24 cellular contexts compared by ENCODE assay signal in the genomic region with DNA sequence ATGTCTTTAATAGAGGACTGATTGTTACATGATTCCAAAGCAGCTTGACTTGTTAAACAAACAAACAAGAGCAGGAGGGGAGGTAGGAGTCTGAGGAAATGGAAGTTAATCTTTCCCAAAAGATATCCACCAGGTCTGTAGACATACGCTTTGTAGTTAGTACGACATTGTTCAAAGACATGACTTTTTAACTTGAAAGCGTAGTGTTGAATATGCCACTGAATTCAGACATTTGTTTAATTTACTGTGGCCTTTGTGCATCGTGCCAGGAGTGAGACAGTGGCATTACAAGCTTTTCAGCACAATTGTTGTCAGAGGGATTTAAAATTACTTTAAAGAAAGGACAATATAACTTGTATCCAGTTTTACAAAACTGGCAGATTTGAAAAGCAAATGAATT.
"Had no signal": no experiment of that assay in that cellular context is flagged by ENCODE, and none has a peak within 500 bp of the region (broad histone marks: within the 10 kb centered on the region; RNA-seq: fewer than 3 reads in every experiment).

No MANE protein-coding gene starts in this region.

- H3K36me3 ChIP-seq: neutrophil, upper lobe of right lung had no signal

- FAIRE-seq: bronchial epithelial cell, endometrium, small intestine had no signal

- H3K79me2 ChIP-seq: parathyroid adenoma had no signal

- DNase-seq: activated CD4-positive, alpha-beta T cell treated with anti-CD3 and anti-CD28 coated beads for 4 hours; activated CD4-positive, alpha-beta T cell treated with anti-CD3 and anti-CD28 coated beads, Interleukin-2, amount 50 U/mL, for 48 hours; activated CD4-positive, CD25-positive, alpha-beta regulatory T cell; activated CD8-positive, alpha-beta memory T cell treated with anti-CD3 and anti-CD28 coated beads, Interleukin-2, amount 50 U/mL, for 48 hours; activated naive CD4-positive, alpha-beta T cell treated with Interleukin-2 at 50 U/mL for 16 hours; activated naive CD8-positive, alpha-beta T cell treated with anti-CD3 and anti-CD28 coated beads, Interleukin-2, amount 10 ng/mL, durations not matched to agents 7 days and 5 days; activated T-cell treated with anti-CD3 and anti-CD28 coated beads, Interleukin-2, amount 50 U/mL, for 4 hours; amniotic stem cell; cerebellar nuclear complex; cortex of kidney; erythroblast; immature natural killer cell; kidney glomerular epithelial cell; small intestine; stimulated activated CD4-positive, alpha-beta T cell treated with anti-CD3 and anti-CD28 coated beads, Interleukin-2, amount 100 ng/mL, for 24 hours; stomach; T1000; upper lobe of right lung had no signal

- H3K9me3 ChIP-seq: neutrophil, stomach, thoracic aorta, upper lobe of right lung had no signal

- H3K27me3 ChIP-seq: neutrophil, stomach, upper lobe of right lung had no signal

- ATAC-seq: activated T-cell treated with anti-CD3 and anti-CD28 coated beads, Interleukin-2, amount 50 U/mL, for 4 hours; stimulated activated memory B cell treated with anti-CD40 and anti-IgM and Interleukin-4, amounts not matched to agents 10 μg/mL and 1 μg/mL and 100 μg/mL, for 72 hours; upper lobe of right lung had no signal

- H3K27ac ChIP-seq: neutrophil, parathyroid adenoma, stomach, thoracic aorta, upper lobe of right lung had no signal

- H2AFZ ChIP-seq: parathyroid adenoma had no signal

- H3K9ac ChIP-seq: parathyroid adenoma had no signal

- H3K4me1 ChIP-seq: parathyroid adenoma, stomach, upper lobe of right lung had no signal

- H3K4me3 ChIP-seq: stomach, thoracic aorta, upper lobe of right lung had no signal
